Comparison of ENCODE assay signal across 8 cellular contexts in the genomic region with DNA sequence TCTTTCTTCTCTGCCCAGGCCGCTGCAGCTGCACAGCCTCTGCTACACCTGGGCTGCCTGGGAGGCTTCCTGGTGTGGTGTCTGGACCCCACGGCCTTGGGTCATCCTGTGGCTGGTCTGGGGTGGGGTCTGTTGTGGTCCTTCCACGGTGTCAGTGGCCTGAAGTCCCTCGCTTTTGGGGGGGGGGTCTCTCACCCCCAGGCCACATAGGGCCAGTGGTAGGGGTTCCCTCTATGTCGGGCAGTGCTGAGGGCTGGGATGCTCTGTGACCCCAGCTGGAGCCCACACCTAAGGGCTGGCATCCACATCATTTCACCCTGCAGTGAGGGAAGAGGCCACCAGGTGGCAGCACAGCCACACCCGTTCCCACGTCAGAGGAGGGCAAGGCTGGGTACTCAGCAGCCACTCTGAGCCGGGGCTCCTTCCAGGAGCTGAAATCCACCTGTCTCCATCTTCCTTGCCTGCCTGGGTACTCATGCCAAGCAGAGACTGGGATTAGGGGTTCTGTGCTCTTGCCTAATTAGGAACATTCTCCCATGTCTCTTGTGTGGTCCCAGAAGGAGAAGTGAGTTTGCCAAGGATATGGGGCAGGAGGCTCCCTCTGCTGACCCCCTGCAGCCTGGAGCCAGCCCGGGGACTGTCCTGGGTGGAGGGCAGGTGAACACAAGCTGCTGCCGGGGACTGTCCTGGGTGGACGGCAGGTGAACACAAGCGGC. TPM values are rescaled to one million over a fixed set of nuclear protein-coding genes. Genes with fewer than 3 reads are reported as not detected.
A peak's percentile ranks its signal among the peaks of the same experiment; 100 is the strongest.
DNase-seq lines count a peak whose midpoint lies in the region; ATAC-seq, FAIRE-seq and TF ChIP-seq lines count a peak whose summit lies in the region.

No MANE protein-coding gene starts in this region.

- in situ Hi-C loops in astrocyte of the cerebellum (cut with HindIII; ENCODE audit: low sequenced_read_pairs): no loop called here

- H3K4me3 ChIP-seq in GM12875 (ENCODE audit: low read depth, low read length) (no peak overlapping the region), astrocyte of the cerebellum (ENCODE audit: low read depth, low read length) (no peak overlapping the region), small intestine (ENCODE audit: low read depth in 1 of 2, low read length in 2 of 2) (no peak overlapping the region)

- peaks cover 8 to 25% of the 10 kb centered on the region in 2 donors for H3K36me3 ChIP-seq in small intestine (ENCODE audit: control insufficient read depth in 2 of 2, insufficient read depth in 2 of 2, low read length in 2 of 2)

- H3K9me3 ChIP-seq in small intestine (ENCODE audit: control insufficient read depth, low read depth): no peaks in the 10 kb centered on the region

- DNase-seq in NCI-H1105 (lab: John Stamatoyannopoulos, UW): peak; percentile 28
- peak; percentile 59 for DNase-seq in T1000 (lab: John Stamatoyannopoulos, UW)
- peak; percentile 16 for DNase-seq in astrocyte of the cerebellum (ENCODE audit: low read depth)
- DNase-seq in hepatic stellate cell (ENCODE audit: low spot score): peak; percentile 89
- DNase-seq in small intestine: peak; percentile 65

- WGBS in small intestine, 3 donors: 40 to 46% (median 41%) methylated on average over 12 of the region's 12 CpGs

- TF ChIP-seq CTCF in GM12875 (IDR thresholded peaks at IDR 0.05; ENCODE audit: borderline replicate concordance, insufficient read depth, low read depth, low read length): peak; percentile 90
- peak; percentile 89 for TF ChIP-seq CTCF in astrocyte of the cerebellum (IDR thresholded peaks at IDR 0.05; ENCODE audit: low read depth, low read length, missing control alignments)

- ATAC-seq in GM19324 (IDR thresholded peaks at IDR 0.05; ENCODE audit: low FRiP score, unreplicated experiment) (no peak), HG03565 (IDR thresholded peaks at IDR 0.05; ENCODE audit: unreplicated experiment) (no peak)

- no peak overlapping the region for H3K27ac ChIP-seq in small intestine (ENCODE audit: low read depth in 1 of 2, low read length in 1 of 2)

- H3K27me3 ChIP-seq in small intestine (ENCODE audit: control insufficient read depth in 2 of 2, insufficient read depth in 2 of 2, low read length in 2 of 2): no peaks in the 10 kb centered on the region

- no peak for FAIRE-seq in small intestine (lab: Jason Lieb, UNC)

- no peaks in the 10 kb centered on the region for H3K4me1 ChIP-seq in small intestine (ENCODE audit: control insufficient read depth in 2 of 2, insufficient read depth in 1 of 2, low read depth in 1 of 2, low read length in 1 of 2)

RNA-seq across cellular contexts. Expression of gene ENGASE, which starts 13.0 kb away (rescaled TPM):
- 10 to 100 TPM; 17.6 to 36.2 (median 25.7) TPM for polyA plus RNA-seq in small intestine

Comparison
In these comparisons a context has a peak if more than half of its experiments do, and no peak if none do; other contexts are left out.
1. DNase-seq: peak in every context shown above with its lines; median percentile 89 in hepatic stellate cell; 65 in small intestine; 59 in T1000; 28 in NCI-H1105; 16 in astrocyte of the cerebellum.